Comparison of ENCODE assay signal across 32 cellular contexts in the genomic region with DNA sequence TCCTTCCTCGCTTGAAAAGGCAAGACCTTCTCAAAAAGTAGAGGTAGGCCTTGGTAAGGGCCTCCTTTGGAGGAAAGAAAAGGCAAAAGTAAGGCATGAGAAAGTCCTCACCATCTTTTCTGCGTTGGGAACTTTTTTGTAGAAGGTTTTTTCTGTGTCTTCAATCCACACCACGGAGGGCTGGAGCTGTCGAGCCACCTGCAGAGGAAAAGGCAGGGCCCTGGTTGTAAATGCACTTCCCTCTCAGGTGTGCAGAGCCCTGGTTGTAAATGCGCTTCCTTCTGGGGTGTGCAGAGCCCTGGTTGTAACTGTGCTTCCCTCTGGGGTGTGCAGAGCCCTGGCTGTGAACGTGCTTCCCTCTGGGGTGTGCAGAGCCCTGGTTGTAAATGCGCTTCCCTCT.
"Had no signal": no experiment of that assay in that cellular context is flagged by ENCODE, and none has a peak within 500 bp of the region (broad histone marks: within the 10 kb centered on the region; RNA-seq: fewer than 3 reads in every experiment).

No MANE protein-coding gene starts in this region.

- H3K27ac ChIP-seq: adrenal gland, body of pancreas, breast epithelium, SJCRH30 had no signal

- H3K9me3 Mint-ChIP-seq: activated CD4-positive, alpha-beta T cell treated with anti-CD3 and anti-CD28 coated beads, Interleukin-2, amount 10 ng/mL, durations not matched to agents 7 days and 5 days; activated naive CD4-positive, alpha-beta T cell treated with anti-CD3 and anti-CD28 coated beads for 36 hours; activated naive CD4-positive, alpha-beta T cell treated with anti-CD3 and anti-CD28 coated beads, Interleukin-2, amount 50 U/mL, for 72 hours; activated T-cell treated with anti-CD3 and anti-CD28 coated beads, Interleukin-2, amount 50 U/mL, for 24 hours; T-helper 1 cell treated with Interleukin-12 subunit alpha and Interleukin-12 subunit beta and Interleukin-4 antibody, amounts not matched to agents 30 μg/mL and 1 μg/mL, for 36 hours; T-helper 2 cell treated with Interferon-gamma antibody and Interleukin-4, amounts not matched to agents 5 μg/mL and 100 μg/mL, for 36 hours had no signal

- H3K9me2 ChIP-seq: SK-N-SH had no signal

- H3K4me1 Mint-ChIP-seq: activated CD4-positive, alpha-beta T cell treated with anti-CD3 and anti-CD28 coated beads for 36 hours; activated CD4-positive, alpha-beta T cell treated with anti-CD3 and anti-CD28 coated beads, Interleukin-2, amount 10 ng/mL, durations not matched to agents 7 days and 5 days had no signal

- H3K27ac Mint-ChIP-seq: activated CD4-positive, alpha-beta T cell treated with anti-CD3 and anti-CD28 coated beads for 36 hours; activated CD4-positive, alpha-beta T cell treated with anti-CD3 and anti-CD28 coated beads, Interleukin-2, amount 10 ng/mL, durations not matched to agents 7 days and 5 days; activated CD8-positive, alpha-beta T cell treated with anti-CD3 and anti-CD28 coated beads, Interleukin-2, amount 10 ng/mL, durations not matched to agents 7 days and 5 days; activated naive CD4-positive, alpha-beta T cell treated with anti-CD3 and anti-CD28 coated beads for 36 hours; activated naive CD4-positive, alpha-beta T cell treated with anti-CD3 and anti-CD28 coated beads, Interleukin-2, amount 50 U/mL, for 72 hours; activated T-cell treated with anti-CD3 and anti-CD28 coated beads, Interleukin-2, amount 50 U/mL, for 24 hours; T-helper 1 cell treated with Interleukin-12 subunit alpha and Interleukin-12 subunit beta and Interleukin-4 antibody, amounts not matched to agents 30 μg/mL and 1 μg/mL, for 36 hours; T-helper 2 cell treated with Interferon-gamma antibody and Interleukin-4, amounts not matched to agents 5 μg/mL and 100 μg/mL, for 36 hours; WTC11 had no signal

- H3K36me3 Mint-ChIP-seq: activated naive CD4-positive, alpha-beta T cell treated with anti-CD3 and anti-CD28 coated beads, Interleukin-2, amount 50 U/mL, for 72 hours had no signal

- H3K4me3 Mint-ChIP-seq: activated CD4-positive, alpha-beta T cell treated with anti-CD3 and anti-CD28 coated beads for 36 hours; activated CD4-positive, alpha-beta T cell treated with anti-CD3 and anti-CD28 coated beads, Interleukin-2, amount 10 ng/mL, durations not matched to agents 7 days and 5 days; activated CD8-positive, alpha-beta T cell treated with anti-CD3 and anti-CD28 coated beads, Interleukin-2, amount 10 ng/mL, durations not matched to agents 7 days and 5 days; activated naive CD4-positive, alpha-beta T cell treated with anti-CD3 and anti-CD28 coated beads for 36 hours; activated T-cell treated with anti-CD3 and anti-CD28 coated beads, Interleukin-2, amount 50 U/mL, for 24 hours; T-helper 1 cell treated with Interleukin-12 subunit alpha and Interleukin-12 subunit beta and Interleukin-4 antibody, amounts not matched to agents 30 μg/mL and 1 μg/mL, for 36 hours; T-helper 2 cell treated with Interferon-gamma antibody and Interleukin-4, amounts not matched to agents 5 μg/mL and 100 μg/mL, for 36 hours; WTC11 had no signal

- H3K4me3 ChIP-seq: adrenal gland, body of pancreas, breast epithelium, SJCRH30 had no signal

- H3K4me2 ChIP-seq: SK-N-SH had no signal

- H3K27me3 ChIP-seq: adrenal gland, body of pancreas, breast epithelium, SJCRH30 had no signal

- H3K9me3 ChIP-seq: adrenal gland, body of pancreas, breast epithelium, SJCRH30, SK-N-SH had no signal

- ATAC-seq: activated CD4-positive, alpha-beta T cell treated with anti-CD3 and anti-CD28 coated beads for 36 hours; activated CD4-positive, CD25-positive, alpha-beta regulatory T cell treated with anti-CD3 and anti-CD28 coated beads, Interleukin-2, amount 50 U/mL, for 24 hours; activated CD8-positive, alpha-beta T cell treated with anti-CD3 and anti-CD28 coated beads, Interleukin-2, amount 10 ng/mL, durations not matched to agents 7 days and 5 days; activated naive CD4-positive, alpha-beta T cell treated with anti-CD3 and anti-CD28 coated beads, Interleukin-2, amount 50 U/mL, for 72 hours; body of pancreas; WTC11 had no signal

- H3K9ac ChIP-seq: SK-N-SH had no signal

- H3K4me1 ChIP-seq: adrenal gland, body of pancreas, breast epithelium, SJCRH30 had no signal

- DNase-seq: activated CD4-positive, alpha-beta T cell treated with anti-CD3 and anti-CD28 coated beads for 36 hours; activated CD4-positive, alpha-beta T cell treated with anti-CD3 and anti-CD28 coated beads, Interleukin-2, amount 10 ng/mL, durations not matched to agents 7 days and 5 days; activated CD4-positive, alpha-beta T cell treated with anti-CD3 and anti-CD28 coated beads, Interleukin-2, amount 50 U/mL, for 48 hours; activated CD8-positive, alpha-beta T cell treated with anti-CD3 and anti-CD28 coated beads, Interleukin-2, amount 10 ng/mL, durations not matched to agents 7 days and 5 days; activated gamma-delta T cell treated with Interleukin-2 at 50 U/mL for 16 hours; activated naive CD4-positive, alpha-beta T cell treated with anti-CD3 and anti-CD28 coated beads for 36 hours; activated T-cell treated with anti-CD3 and anti-CD28 coated beads, Interleukin-2, amount 50 U/mL, for 24 hours; adrenal gland; body of pancreas; cerebellar nuclear complex; MM.1S; MV-4-11; NCI-H1092; NCI-H146; NCI-H187; NCI-H2029 treated with DMSO at 0.1 percent for 48 hours; NCI-H2107; NCI-H2171; NCI-H510A; NCI-H526; NCI-H748 treated with DMSO at 0.1 percent for 48 hours; NK-92 treated with Interleukin-12 subunit alpha and Interleukin-12 subunit beta, amount 100 ng/mL, for 24 hours; OCI-M1; SHP77; SJCRH30; SK-N-SH had no signal

- H3K27me3 Mint-ChIP-seq: activated CD4-positive, alpha-beta T cell treated with anti-CD3 and anti-CD28 coated beads, Interleukin-2, amount 10 ng/mL, durations not matched to agents 7 days and 5 days had no signal

- H3K36me3 ChIP-seq: adrenal gland, breast epithelium, SJCRH30 had no signal
